17 cellular contexts compared by ENCODE assay signal in genomic region chr1:197763307-197763706, GRCh38. TPM values are rescaled to one million over a fixed set of nuclear protein-coding genes. Genes with fewer than 3 reads are reported as not detected.
DNase-seq lines count a peak whose midpoint lies in the region; ATAC-seq, FAIRE-seq and TF ChIP-seq lines count a peak whose summit lies in the region.
"Had no signal": no experiment of that assay in that cellular context is flagged by ENCODE, and none has a peak within 500 bp of the region (broad histone marks: within the 10 kb centered on the region; RNA-seq: fewer than 3 reads in every experiment).

No MANE protein-coding gene starts in this region.

- ATAC-seq in A549 (no peak), omental fat pad (ENCODE audit: low FRiP score) (no peak)
- ATAC-seq: GM23338, HCT116, Right ventricle myocardium inferior had no signal

- peaks cover 19% of the 10 kb centered on the region for H3K4me1 Mint-ChIP-seq in HFFc6 (ENCODE audit: low read depth)
- peaks cover 74% of the 10 kb centered on the region for H3K4me1 Mint-ChIP-seq in T-helper 2 cell treated with Interferon-gamma antibody and Interleukin-4, amounts not matched to agents 5 μg/mL and 100 μg/mL, for 36 hours (ENCODE audit: low read depth)

- TF ChIP-seq POLR2A in A549 (IDR thresholded peaks at IDR 0.05; ENCODE audit: low read length): no peak

- CTCF ChIA-PET in A549 (lab: Yijun Ruan, JAX): interaction anchor here (1.5 kb wide), 1 partner anchor 8 kb away, joined by 3 read pairs; no protein-coding TSS in a partner anchor

- no peak overlapping the region for H3K4me3 ChIP-seq in A549
- no peak overlapping the region for H3K4me3 ChIP-seq in fibroblast of villous mesenchyme (ENCODE audit: low read depth, low read length)
- no peak overlapping the region for H3K4me3 ChIP-seq in foreskin fibroblast (ENCODE audit: low read depth in 1 of 2, low read length in 2 of 2)
- H3K4me3 ChIP-seq: BLaER1 treated with 17β-estradiol and CSF1 and Interleukin-3, amounts not matched to agents 10 nM and 100 nM; GM23338; Peyer's patch had no signal

- peak overlapping the region; percentile 26; the same call in 2 of the 3 replicates for H3K4me2 ChIP-seq in A549
- H3K4me2 ChIP-seq: GM23338 had no signal

- DNase-seq in A549 (ENCODE audit: low read depth in 1 of 2, low spot score in 1 of 2) (no peak), HFFc6 (peak; percentile 45), fibroblast of villous mesenchyme (ENCODE audit: low read depth) (peak; percentile 20), EL (no peak), foreskin fibroblast (no peak), mesenteric fat pad (ENCODE audit: low spot score) (no peak), omental fat pad (ENCODE audit: low spot score) (no peak)
- DNase-seq in T-helper 2 cell treated with Interferon-gamma antibody and Interleukin-4, amounts not matched to agents 5 μg/mL and 100 μg/mL, for 36 hours (ENCODE audit: low spot score): no peak
- DNase-seq: NCI-H1092 treated with DMSO at 0.1 percent for 48 hours, NCI-H2081 treated with DMSO at 0.1 percent for 48 hours, NCI-H524, Peyer's patch had no signal

- no peak for TF ChIP-seq EP300 in A549 (IDR thresholded peaks at IDR 0.05)

- H3K4me1 ChIP-seq in A549: peaks cover 10% of the 10 kb centered on the region

- H3K9me3 ChIP-seq in A549: no peaks in the 10 kb centered on the region
- H3K9me3 ChIP-seq: Peyer's patch had no signal

- FAIRE-seq in A549 (lab: Jason Lieb, UNC): no peak
- FAIRE-seq: HTR-8/SVneo had no signal

- H3K4me3 Mint-ChIP-seq in HFFc6: no peak overlapping the region
- H3K4me3 Mint-ChIP-seq in T-helper 2 cell treated with Interferon-gamma antibody and Interleukin-4, amounts not matched to agents 5 μg/mL and 100 μg/mL, for 36 hours: peak overlapping the region; percentile 61
- H3K4me3 Mint-ChIP-seq: GM23338 had no signal

- no peak overlapping the region for H3K27ac Mint-ChIP-seq in HFFc6
- H3K27ac Mint-ChIP-seq in T-helper 2 cell treated with Interferon-gamma antibody and Interleukin-4, amounts not matched to agents 5 μg/mL and 100 μg/mL, for 36 hours: peak overlapping the region; percentile 78
- H3K27ac Mint-ChIP-seq: GM23338 had no signal

- no peak for TF ChIP-seq CTCF in A549 (IDR thresholded peaks at IDR 0.05)
- no peak for TF ChIP-seq CTCF in HFFc6 (IDR thresholded peaks at IDR 0.05)
- TF ChIP-seq CTCF in fibroblast of villous mesenchyme (IDR thresholded peaks at IDR 0.05; ENCODE audit: insufficient read depth, low read depth, low read length): no peak
- no peak for TF ChIP-seq CTCF in foreskin fibroblast (IDR thresholded peaks at IDR 0.05; ENCODE audit: low read depth, low read length)
- no peak for TF ChIP-seq CTCF in omental fat pad (IDR thresholded peaks at IDR 0.05)

- no peaks in the 10 kb centered on the region for H3K9me3 Mint-ChIP-seq in HFFc6
- H3K9me3 Mint-ChIP-seq in T-helper 2 cell treated with Interferon-gamma antibody and Interleukin-4, amounts not matched to agents 5 μg/mL and 100 μg/mL, for 36 hours: peaks cover 3% of the 10 kb centered on the region
- H3K9me3 Mint-ChIP-seq: GM23338 had no signal

- POLR2A ChIA-PET in A549 (lab: Yijun Ruan, JAX): no interaction called here

- no peak for TF ChIP-seq RAD21 in A549 (conservative IDR thresholded peaks at IDR 0.05 in 1 of 2, IDR thresholded peaks at IDR 0.05 in 1 of 2)

- no peak overlapping the region for H3K27ac ChIP-seq in A549
- H3K27ac ChIP-seq: BLaER1 treated with 17β-estradiol and CSF1 and Interleukin-3, amounts not matched to agents 10 nM and 100 nM; Peyer's patch had no signal

- no peaks in the 10 kb centered on the region for H3K27me3 Mint-ChIP-seq in HFFc6 (ENCODE audit: insufficient read depth)
- H3K27me3 Mint-ChIP-seq in T-helper 2 cell treated with Interferon-gamma antibody and Interleukin-4, amounts not matched to agents 5 μg/mL and 100 μg/mL, for 36 hours (ENCODE audit: low read depth): no peaks in the 10 kb centered on the region

- peaks cover 6% of the 10 kb centered on the region; the same call in 1 of the 2 replicates for H3K36me3 Mint-ChIP-seq in HFFc6 (ENCODE audit: low read depth)
- peaks cover 67% of the 10 kb centered on the region for H3K36me3 Mint-ChIP-seq in T-helper 2 cell treated with Interferon-gamma antibody and Interleukin-4, amounts not matched to agents 5 μg/mL and 100 μg/mL, for 36 hours (ENCODE audit: low read depth)

TF ChIP-seq in A549, 52 proteins besides CTCF, POLR2A, EP300 and RAD21:
- no peak for TF ChIP-seq MAFK (IDR thresholded peaks at IDR 0.05; ENCODE audit: partially characterized antibody)
- TF ChIP-seq GATA3 (IDR thresholded peaks at IDR 0.05; ENCODE audit: borderline replicate concordance): peak; percentile 44; the same call in 1 of the 2 replicates

RNA-seq across cellular contexts. Expression of gene DENND1B, which starts 12.0 kb away (rescaled TPM):
- 10.5 and 11.6 TPM in 2 replicates for polyA plus RNA-seq in A549 (2011; rRNA removed)
- polyA plus RNA-seq in A549 (2012; cell fraction: cytosol; rRNA removed): 1.1 and 1.4 TPM in 2 replicates
- polyA plus RNA-seq in A549 (2012; cell fraction: nucleus; rRNA removed): 1.0 and 1.6 TPM in 2 replicates
- polyA plus RNA-seq in A549 (2017; fragmentation: RNase III; extraction: RNeasy Plus Mini Kit Qiagen cat#74134 plus additional on column Dnase treatment): 2.8 to 3.5 TPM (median 2.9 TPM) in 3 replicates
- polyA minus RNA-seq in A549 (2011; rRNA and poly(A)+ RNA removed): 18.3 and 19.5 TPM in 2 replicates
- total RNA-seq in HFFc6 (2021; fragmentation: NEBNext Ultra II Directional; extraction: Animal tissue kit (Norgen Biotek cat#: 25700)): 1 to 10 TPM; 6.4 to 9.0 (median 7.7) TPM
- total RNA-seq in fibroblast of villous mesenchyme: 16.8 and 21.6 TPM in 2 replicates
- total RNA-seq in mesenteric fat pad: 7.1 TPM
- 10 to 100 TPM in 2 of 4 donors, 1 to 10 TPM in 2; 8.3 to 16.6 (median 11.1) TPM for total RNA-seq in omental fat pad

Comparison
In these comparisons a context has a peak if more than half of its experiments do, and no peak if none do; other contexts are left out.
1. DNase-seq: peak in HFFc6 (single experiment) and fibroblast of villous mesenchyme (single experiment); none in A549 (0 of 2), T-helper 2 cell treated with Interferon-gamma antibody and Interleukin-4, amounts not matched to agents 5 μg/mL and 100 μg/mL, for 36 hours (single experiment), EL (single experiment), foreskin fibroblast (0 of 2), mesenteric fat pad (single experiment) and omental fat pad (single experiment).